In genomic region chr20:18587665-18588553, GRCh38 we compare ENCODE assay signal across 1 cellular context.
TF ChIP-seq lines count a peak whose summit lies in the region.

TSS of gene DTD1 (plus strand) at chr20:18588054. CDS start at chr20:18588073, 19 bp downstream.

TF ChIP-seq in HepG2, 621 proteins besides CTCF, POLR2A, EP300 and RAD21 (continued from another document and continues in another):
- no peak for TF ChIP-seq THAP9 (CRISPR knock-in tag; IDR thresholded peaks at IDR 0.05; ENCODE audit: borderline replicate concordance)
- no peak for TF ChIP-seq GMEB1 (CRISPR knock-in tag; IDR thresholded peaks at IDR 0.05; ENCODE audit: borderline replicate concordance)
- TF ChIP-seq FIP1L1 (IDR thresholded peaks at IDR 0.05; ENCODE audit: borderline replicate concordance, insufficient read depth, low read depth, low read length), result no peak
- TF ChIP-seq MTA3 (CRISPR knock-in tag; IDR thresholded peaks at IDR 0.05), result no peak
- no peak for TF ChIP-seq SNAPC2 (CRISPR knock-in tag; IDR thresholded peaks at IDR 0.05)
- 0 out of 2 replicates have a peak, but pooled peaks have one; percentile 19 for TF ChIP-seq SMAD1 (CRISPR knock-in tag; IDR thresholded peaks at IDR 0.05; ENCODE audit: borderline replicate concordance, low read depth)
- TF ChIP-seq PRPF4 (IDR thresholded peaks at IDR 0.05; ENCODE audit: low read depth, low read length, poor library complexity, severe bottlenecking), result no peak
- no peak for TF ChIP-seq ZKSCAN5 (CRISPR knock-in tag; IDR thresholded peaks at IDR 0.05)
- no peak for TF ChIP-seq STAT6 (CRISPR knock-in tag; IDR thresholded peaks at IDR 0.05; ENCODE audit: borderline replicate concordance)
- TF ChIP-seq ATF5 (CRISPR knock-in tag; IDR thresholded peaks at IDR 0.05; ENCODE audit: low read depth), result no peak
- TF ChIP-seq HBP1 (CRISPR knock-in tag; IDR thresholded peaks at IDR 0.05; ENCODE audit: low read depth), result peak; percentile 95
- 0 out of 2 replicates have a peak, but pooled peaks have one; percentile 57 for TF ChIP-seq ZNF703 (CRISPR knock-in tag; IDR thresholded peaks at IDR 0.05; ENCODE audit: borderline replicate concordance)
- TF ChIP-seq MLX (CRISPR knock-in tag; IDR thresholded peaks at IDR 0.05), result no peak
- no peak for TF ChIP-seq ZNF382 (CRISPR knock-in tag; IDR thresholded peaks at IDR 0.05; ENCODE audit: borderline replicate concordance)
- TF ChIP-seq MTF2 (CRISPR knock-in tag; IDR thresholded peaks at IDR 0.05; ENCODE audit: borderline replicate concordance), result 0 out of 2 replicates have a peak, but pooled peaks have one; percentile 84
- TF ChIP-seq CBX5 (CRISPR knock-in tag; IDR thresholded peaks at IDR 0.05; ENCODE audit: borderline replicate concordance), result peak; percentile 19; the same call in 1 of the 2 replicates
- TF ChIP-seq NFYB (CRISPR knock-in tag; IDR thresholded peaks at IDR 0.05), result peak; percentile 56; the same call in 1 of the 2 replicates
- TF ChIP-seq ZNF225 (CRISPR knock-in tag; IDR thresholded peaks at IDR 0.05), result peak; percentile 22; the same call in 1 of the 2 replicates
- TF ChIP-seq KDM4B (CRISPR knock-in tag; IDR thresholded peaks at IDR 0.05), result 0 out of 2 replicates have a peak, but pooled peaks have one; percentile 50
- peak; percentile 36; the same call in 1 of the 2 replicates for TF ChIP-seq ISL2 (CRISPR knock-in tag; IDR thresholded peaks at IDR 0.05)
- TF ChIP-seq ZSCAN29 (CRISPR knock-in tag; conservative IDR thresholded peaks at IDR 0.05), result no peak
- 0 out of 2 replicates have a peak, but pooled peaks have one; percentile 38 for TF ChIP-seq RFX5 (IDR thresholded peaks at IDR 0.05; ENCODE audit: low read depth, low read length)
- TF ChIP-seq ZFP37 (CRISPR knock-in tag; IDR thresholded peaks at IDR 0.05; ENCODE audit: borderline replicate concordance), result no peak
- TF ChIP-seq ZMYM2 (CRISPR knock-in tag; IDR thresholded peaks at IDR 0.05), result peak; percentile 66; the same call in 1 of the 2 replicates
- peak; percentile 71 for TF ChIP-seq ELF1 (CRISPR knock-in tag; IDR thresholded peaks at IDR 0.05)
- TF ChIP-seq ZNF207 (IDR thresholded peaks at IDR 0.05; ENCODE audit: borderline replicate concordance), result no peak
- TF ChIP-seq ZNF616 (CRISPR knock-in tag; IDR thresholded peaks at IDR 0.05; ENCODE audit: low read depth), result peak; percentile 74; the same call in 1 of the 2 replicates
- peak; percentile 73; the same call in 1 of the 2 replicates for TF ChIP-seq ZNF782 (CRISPR knock-in tag; IDR thresholded peaks at IDR 0.05; ENCODE audit: borderline replicate concordance)
- 0 out of 2 replicates have a peak, but pooled peaks have one; percentile 72 for TF ChIP-seq ELK4 (CRISPR knock-in tag; IDR thresholded peaks at IDR 0.05; ENCODE audit: borderline replicate concordance)
- peak; percentile 81 for TF ChIP-seq SAP130 (CRISPR knock-in tag; IDR thresholded peaks at IDR 0.05; ENCODE audit: low read depth)
- peak; percentile 36 for TF ChIP-seq ZNF274 (CRISPR knock-in tag; IDR thresholded peaks at IDR 0.05)
- TF ChIP-seq HOXA9 (CRISPR knock-in tag; IDR thresholded peaks at IDR 0.05; ENCODE audit: borderline replicate concordance), result no peak; the same call in 1 of the 2 replicates
- no peak; the same call in 1 of the 2 replicates for TF ChIP-seq ZNF772 (CRISPR knock-in tag; IDR thresholded peaks at IDR 0.05)
- TF ChIP-seq ZBTB49 (CRISPR knock-in tag; IDR thresholded peaks at IDR 0.05; ENCODE audit: borderline replicate concordance), result no peak
- peak; percentile 98 for TF ChIP-seq KLF12 (CRISPR knock-in tag; IDR thresholded peaks at IDR 0.05; ENCODE audit: borderline replicate concordance)
- no peak for TF ChIP-seq USF2 (IDR thresholded peaks at IDR 0.05; ENCODE audit: low read depth, low read length)
- TF ChIP-seq USF2 (CRISPR knock-in tag; IDR thresholded peaks at IDR 0.05; ENCODE audit: borderline replicate concordance), result no peak
- no peak for TF ChIP-seq MLXIP (CRISPR knock-in tag; IDR thresholded peaks at IDR 0.05; ENCODE audit: borderline replicate concordance)
